In the genomic region with DNA sequence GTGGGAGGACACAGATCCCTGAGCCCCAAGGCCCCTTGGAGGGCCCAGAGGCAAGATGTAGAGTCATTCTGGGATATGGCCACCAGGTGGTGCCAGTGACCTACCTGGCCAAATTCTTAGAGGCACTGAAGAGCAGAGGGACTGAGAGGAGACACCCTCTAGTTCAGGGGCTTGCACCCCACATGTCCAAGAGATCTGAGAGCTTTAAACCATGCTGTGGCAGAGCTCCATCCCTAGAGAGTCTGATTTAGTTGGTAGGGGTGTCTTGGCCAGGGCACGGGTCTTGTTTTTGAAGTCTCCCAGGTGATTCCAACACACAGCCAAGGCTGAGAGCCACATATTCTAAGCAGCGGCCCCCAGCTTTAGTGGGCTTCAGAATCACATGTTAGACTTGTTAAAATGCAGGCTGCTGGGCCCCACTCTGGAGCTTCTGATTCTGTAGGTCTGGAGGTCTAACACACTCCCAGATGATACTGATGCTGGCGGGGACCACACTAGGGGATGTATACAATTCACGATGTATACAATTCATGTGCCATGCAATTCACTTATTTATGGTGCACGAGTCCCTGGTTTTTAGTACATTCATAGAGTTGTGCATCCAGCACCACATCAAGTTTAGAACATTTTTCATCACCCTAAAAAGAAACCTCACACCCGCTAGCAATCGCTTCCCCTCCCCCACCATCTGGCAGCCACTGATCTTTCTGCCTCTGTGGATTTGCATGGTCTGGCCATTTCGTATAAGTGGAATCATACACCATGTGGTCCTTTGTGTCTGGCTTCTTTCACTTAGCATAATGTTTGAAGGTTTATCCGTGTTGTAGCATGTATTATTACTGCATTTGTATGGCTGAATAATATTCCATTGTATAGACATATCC, we compare ENCODE assay signal across 8 cellular contexts. TPM values are rescaled to one million over a fixed set of nuclear protein-coding genes. Genes with fewer than 3 reads are reported as not detected.
DNase-seq lines count a peak whose midpoint lies in the region; ATAC-seq and TF ChIP-seq lines count a peak whose summit lies in the region.

No MANE protein-coding gene starts in this region.

- H3K9me3 ChIP-seq in SJCRH30 (replicated peaks) = no peaks in the 10 kb centered on the region
- H3K9me3 ChIP-seq in uterus = no peaks in the 10 kb centered on the region

- H3K4me1 ChIP-seq in SJCRH30 = peaks cover 8% of the 10 kb centered on the region
- H3K4me1 ChIP-seq in uterus = no peaks in the 10 kb centered on the region

- H3K27me3 ChIP-seq in SJCRH30 (no peaks in the 10 kb centered on the region), uterus (no peaks in the 10 kb centered on the region)

- H3K36me3 ChIP-seq in SJCRH30 (no peaks in the 10 kb centered on the region), uterus (no peaks in the 10 kb centered on the region)

- peak; percentile 76 to 88 (median 84) for TF ChIP-seq CTCF in uterus (IDR thresholded peaks at IDR 0.05)

- intact Hi-C loops in posterior cingulate gyrus (cut with DNase I) (loop anchor here (1.0 to 10.0 kb wide), 6 partner anchors 65 to 330 kb away; partner anchors contain the start of gene ADAMTS14), uterus (cut with DNase I; ENCODE audit: low total_unique reads) (loop anchor here (5.0 kb wide), 1 partner anchor 212 kb away; no protein-coding TSS in a partner anchor)

- no peak for ATAC-seq in HG03521 (IDR thresholded peaks at IDR 0.05; ENCODE audit: unreplicated experiment)

- no peak for TF ChIP-seq POLR2A in uterus (IDR thresholded peaks at IDR 0.05)

- H3K4me3 ChIP-seq in SJCRH30 (no peak overlapping the region), uterus (no peak overlapping the region)

- H3K27ac ChIP-seq in SJCRH30 (no peak overlapping the region), uterus (no peak overlapping the region)

- DNase-seq in ELF-1 (ENCODE audit: low read depth, low spot score) = peak; percentile 86
- peak in 51 of 76 experiments; percentile 5 to 68 (median 30) for DNase-seq in HUDEP-2 (lab: John Stamatoyannopoulos, UW; ENCODE audit: unreplicated experiment in 76 of 76)
- DNase-seq in SJCRH30 = peak; percentile 54 to 85
- DNase-seq in activated gamma-delta T cell treated with anti-CD3 and anti-CD28 coated beads, Interleukin-2, amount 50 U/mL, for 16 hours (ENCODE audit: low read depth) = peak; percentile 63
- DNase-seq in glomerular endothelial cell (ENCODE audit: extremely low read depth, low read depth, low spot score) = peak; percentile 23
- DNase-seq in posterior cingulate gyrus = peak in 9 of 10 donors; percentile 26 to 95 (median 78)
- peak; percentile 58 to 71 for DNase-seq in uterus

RNA-seq across cellular contexts. Expression of gene PRF1, which starts 52.3 kb away (rescaled TPM):
- not detected in 2 replicates for total RNA-seq in SJCRH30 (2014; rRNA removed; shearing (Covaris generic))
- total RNA-seq in glomerular endothelial cell (not detected in 2 replicates), uterus (1 to 10 TPM in 2 of 4 donors, under 1 TPM in 1, not detected in 1; 0.51 to 8.7 (median 1.1) TPM)

Comparison
In these comparisons a context has a peak if more than half of its experiments do, and no peak if none do; other contexts are left out.
1. DNase-seq: peak in every context shown above with its lines; median percentile 86 in ELF-1; 78 in posterior cingulate gyrus; 70 in SJCRH30; 64 in uterus; 63 in activated gamma-delta T cell treated with anti-CD3 and anti-CD28 coated beads, Interleukin-2, amount 50 U/mL, for 16 hours; 30 in HUDEP-2; 23 in glomerular endothelial cell.